In genomic region chr9:125889524-125890473, GRCh38 we compare ENCODE assay signal across 8 cellular contexts.
DNase-seq lines count a peak whose midpoint lies in the region; ATAC-seq and TF ChIP-seq lines count a peak whose summit lies in the region.

No MANE protein-coding gene starts in this region.

- peak; percentile 63 for DNase-seq in DMS53 treated with DMSO at 0.1 percent for 48 hours (lab: John Stamatoyannopoulos, UW; ENCODE audit: unreplicated experiment)
- no peak for DNase-seq in SJSA1 (ENCODE audit: low read depth in 1 of 2, low spot score in 2 of 2)
- peak; percentile 56 for DNase-seq in activated naive CD8-positive, alpha-beta T cell treated with anti-CD3 and anti-CD28 coated beads, Interleukin-2, amount 10 ng/mL, durations not matched to agents 7 days and 5 days
- peak; percentile 66 to 73 for DNase-seq in cardiac muscle cell (ENCODE audit: low read depth in 1 of 2, low spot score in 1 of 2)
- DNase-seq in osteoblast (ENCODE audit: insufficient read length, low spot score, missing footprints): peak; percentile 88
- DNase-seq in ureter (ENCODE audit: low spot score): peak; percentile 45
- DNase-seq in DMS153 treated with DMSO at 0.1 percent for 48 hours (lab: John Stamatoyannopoulos, UW; ENCODE audit: unreplicated experiment): no peak

- H3K27me3 ChIP-seq in SJSA1 (replicated peaks) (peaks cover 14% of the 10 kb centered on the region), cardiac muscle cell (no peaks in the 10 kb centered on the region), osteoblast (ENCODE audit: insufficient read depth, low read length) (no peaks in the 10 kb centered on the region)

- H3K36me3 ChIP-seq in SJSA1 (no peaks in the 10 kb centered on the region), cardiac muscle cell (no peaks in the 10 kb centered on the region), osteoblast (ENCODE audit: insufficient read depth, low read length) (no peaks in the 10 kb centered on the region)

- peak overlapping the region; percentile 21; the same call in 1 of the 2 replicates for H3K4me3 ChIP-seq in SJSA1
- H3K4me3 ChIP-seq in cardiac muscle cell: peak overlapping the region; percentile 40
- peak overlapping the region; percentile 78 for H3K4me3 ChIP-seq in osteoblast (ENCODE audit: insufficient read depth, low read length)

- H3K9me3 ChIP-seq in SJSA1 (replicated peaks): no peaks in the 10 kb centered on the region
- no peaks in the 10 kb centered on the region for H3K9me3 ChIP-seq in cardiac muscle cell (ENCODE audit: low read depth)
- H3K9me3 ChIP-seq in osteoblast (ENCODE audit: low read depth, low read length): no peaks in the 10 kb centered on the region

- H3K27ac Mint-ChIP-seq in activated naive CD8-positive, alpha-beta T cell treated with anti-CD3 and anti-CD28 coated beads, Interleukin-2, amount 10 ng/mL, durations not matched to agents 7 days and 5 days: no peak overlapping the region

- H3K4me3 Mint-ChIP-seq in activated naive CD8-positive, alpha-beta T cell treated with anti-CD3 and anti-CD28 coated beads, Interleukin-2, amount 10 ng/mL, durations not matched to agents 7 days and 5 days: peak overlapping the region; percentile 70

- POLR2A ChIA-PET in activated naive CD8-positive, alpha-beta T cell treated with anti-CD3 and anti-CD28 coated beads, Interleukin-2, amount 10 ng/mL, durations not matched to agents 7 days and 5 days (lab: Charles Lee): no interaction called here

- H4K20me1 ChIP-seq in osteoblast (ENCODE audit: insufficient read depth, low read length): peaks cover 12% of the 10 kb centered on the region

- peaks cover 4% of the 10 kb centered on the region for H3K4me1 Mint-ChIP-seq in activated naive CD8-positive, alpha-beta T cell treated with anti-CD3 and anti-CD28 coated beads, Interleukin-2, amount 10 ng/mL, durations not matched to agents 7 days and 5 days

- peak overlapping the region; percentile 94 for H3K4me2 ChIP-seq in osteoblast (ENCODE audit: insufficient read depth, low read length)

- ATAC-seq in HG02759 (IDR thresholded peaks at IDR 0.05; ENCODE audit: unreplicated experiment): peak; percentile 67
- peak; percentile 72 for ATAC-seq in activated naive CD8-positive, alpha-beta T cell treated with anti-CD3 and anti-CD28 coated beads, Interleukin-2, amount 10 ng/mL, durations not matched to agents 7 days and 5 days (ENCODE audit: low read depth)

- H3K4me1 ChIP-seq in SJSA1 (replicated peaks) (0 out of 2 replicates have a peak, but pooled peaks cover 3% of the 10 kb centered on the region), cardiac muscle cell (ENCODE audit: low read depth) (peaks cover 53% of the 10 kb centered on the region), osteoblast (ENCODE audit: insufficient read depth, low read length) (peaks cover 33% of the 10 kb centered on the region)

- TF ChIP-seq CTCF in cardiac muscle cell (IDR thresholded peaks at IDR 0.05; ENCODE audit: low read depth, low read length) (no peak), osteoblast (IDR thresholded peaks at IDR 0.05; ENCODE audit: extremely low read depth, low read depth, low read length) (no peak)

- peaks cover 1% of the 10 kb centered on the region for H3K36me3 Mint-ChIP-seq in activated naive CD8-positive, alpha-beta T cell treated with anti-CD3 and anti-CD28 coated beads, Interleukin-2, amount 10 ng/mL, durations not matched to agents 7 days and 5 days

- H3K27me3 Mint-ChIP-seq in activated naive CD8-positive, alpha-beta T cell treated with anti-CD3 and anti-CD28 coated beads, Interleukin-2, amount 10 ng/mL, durations not matched to agents 7 days and 5 days: peaks cover 43% of the 10 kb centered on the region

- peak overlapping the region; percentile 88 for H2AFZ ChIP-seq in osteoblast (ENCODE audit: low read length)

- H3K27ac ChIP-seq in SJSA1 (no peak overlapping the region), cardiac muscle cell (peak overlapping the region; percentile 75), osteoblast (ENCODE audit: low read depth, low read length) (peak overlapping the region; percentile 71)

- no peaks in the 10 kb centered on the region for H3K9me3 Mint-ChIP-seq in activated naive CD8-positive, alpha-beta T cell treated with anti-CD3 and anti-CD28 coated beads, Interleukin-2, amount 10 ng/mL, durations not matched to agents 7 days and 5 days

- H3K79me2 ChIP-seq in osteoblast (ENCODE audit: insufficient read depth, low read length): peaks cover 91% of the 10 kb centered on the region

Comparison
In these comparisons a context has a peak if more than half of its experiments do, and no peak if none do; other contexts are left out.
1. DNase-seq: peak in DMS53 treated with DMSO at 0.1 percent for 48 hours (single experiment), activated naive CD8-positive, alpha-beta T cell treated with anti-CD3 and anti-CD28 coated beads, Interleukin-2, amount 10 ng/mL, durations not matched to agents 7 days and 5 days (single experiment), cardiac muscle cell (2 of 2), osteoblast (single experiment) and ureter (single experiment); none in SJSA1 (0 of 2) and DMS153 treated with DMSO at 0.1 percent for 48 hours (single experiment).
2. H3K4me3 ChIP-seq: peak in every context shown above with its lines; median percentile 78 in osteoblast; 40 in cardiac muscle cell; 21 in SJSA1.